Comparison of ENCODE assay signal across 1 cellular context in the genomic region with DNA sequence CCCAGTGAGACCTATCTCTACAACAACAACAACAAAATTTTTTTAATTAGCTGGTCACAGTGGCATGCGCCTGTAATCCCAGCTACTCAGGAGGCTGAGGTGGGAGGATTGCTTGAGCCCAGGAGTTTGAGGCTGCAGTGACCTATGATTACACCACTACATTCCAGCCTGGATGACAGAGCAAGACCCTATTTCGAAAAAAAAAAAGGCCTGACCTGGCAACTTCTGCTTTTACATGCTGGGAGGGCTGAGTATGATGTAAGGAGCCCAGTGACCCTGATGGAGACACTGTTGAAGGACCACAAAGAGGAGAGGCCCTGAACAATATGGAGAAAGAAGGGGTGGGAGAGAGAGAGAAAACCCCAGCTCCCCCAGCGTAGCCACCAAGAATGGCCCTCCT.
TF ChIP-seq lines count a peak whose summit lies in the region.

No MANE protein-coding gene starts in this region.

TF ChIP-seq in HepG2, 621 proteins besides CTCF, POLR2A, EP300 and RAD21 (continued from another document):
- no peak for TF ChIP-seq TEF (CRISPR knock-in tag; IDR thresholded peaks at IDR 0.05)
TF ChIP-seq in HepG2: peak in this region for 1.
